27 cellular contexts compared by ENCODE assay signal in the genomic region with DNA sequence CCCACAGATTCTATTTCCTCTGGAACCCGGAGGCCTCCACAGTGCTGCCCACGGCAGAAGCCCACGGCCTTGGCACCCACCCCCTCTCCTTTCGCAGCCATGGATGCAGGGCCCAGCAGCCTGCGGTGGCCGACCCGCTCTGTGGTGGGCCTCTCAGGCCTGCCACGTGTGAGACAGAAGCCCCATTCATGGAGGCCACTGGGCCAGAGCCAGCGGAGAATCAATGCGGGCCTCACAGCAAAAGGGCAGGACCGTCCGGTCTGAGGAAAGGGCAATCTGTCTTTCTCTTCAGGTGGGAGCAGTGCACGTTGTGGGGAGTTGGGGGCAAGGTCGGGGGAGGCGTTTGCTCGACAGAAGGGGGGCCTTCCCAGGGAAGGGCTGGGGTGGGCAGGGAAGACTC. TPM values are rescaled to one million over a fixed set of nuclear protein-coding genes. Genes with fewer than 3 reads are reported as not detected.
DNase-seq lines count a peak whose midpoint lies in the region; ATAC-seq, FAIRE-seq and TF ChIP-seq lines count a peak whose summit lies in the region.
"Had no signal": no experiment of that assay in that cellular context is flagged by ENCODE, and none has a peak within 500 bp of the region (broad histone marks: within the 10 kb centered on the region; RNA-seq: fewer than 3 reads in every experiment).

No MANE protein-coding gene starts in this region.

- intact Hi-C loops in IMR-90 (cut with micrococcal nuclease) (no loop called here), tibial artery (cut with DNase I; ENCODE audit: low total_unique reads) (no loop called here)

- H2BK20ac ChIP-seq in IMR-90 (ENCODE audit: low read depth, low read length) (no peak overlapping the region), H1 (ENCODE audit: low read length) (no peak overlapping the region)

- H3K27me3 Mint-ChIP-seq in stimulated activated memory B cell treated with anti-CD40 and anti-IgM and Interleukin-4, amounts not matched to agents 10 μg/mL and 1 μg/mL and 100 μg/mL, for 72 hours: peaks cover 31% of the 10 kb centered on the region
- H3K27me3 Mint-ChIP-seq: CD4-positive, alpha-beta memory T cell had no signal

- no peak overlapping the region for H3K4me3 Mint-ChIP-seq in stimulated activated memory B cell treated with anti-CD40 and anti-IgM and Interleukin-4, amounts not matched to agents 10 μg/mL and 1 μg/mL and 100 μg/mL, for 72 hours
- H3K4me3 Mint-ChIP-seq: HFFc6 had no signal

- no peaks in the 10 kb centered on the region for H3K4me1 Mint-ChIP-seq in stimulated activated memory B cell treated with anti-CD40 and anti-IgM and Interleukin-4, amounts not matched to agents 10 μg/mL and 1 μg/mL and 100 μg/mL, for 72 hours

- 84% methylated on average over 9 of the region's 16 CpGs; no CpG with 5 or more reads in 1 of the 2 experiments for WGBS in IMR-90 (ENCODE audit: extremely low coverage in 2 of 2, insufficient read length in 1 of 2), 2 experiments
- WGBS in H1 (ENCODE audit: extremely low coverage in 1 of 2, insufficient coverage in 1 of 2, insufficient read length in 1 of 2, insufficient replicate concordance in 2 of 2, low coverage in 1 of 2, low lambda C conversion rate in 2 of 2, missing lambda C conversion rate in 1 of 2), 2 experiments: 90% methylated on average over 4 of the region's 16 CpGs; no CpG with 5 or more reads in 1 of the 2 experiments

- H2BK120ac ChIP-seq in IMR-90 (ENCODE audit: low read depth, low read length) (no peak overlapping the region), H1 (replicated peaks; ENCODE audit: low read depth, low read length) (no peak overlapping the region)

- H2BK15ac ChIP-seq in IMR-90 (ENCODE audit: low read depth, low read length) (no peak overlapping the region), H1 (ENCODE audit: low read length) (no peak overlapping the region)

- H4K5ac ChIP-seq in IMR-90 (ENCODE audit: low read depth, low read length) (no peak overlapping the region), H1 (ENCODE audit: insufficient read length, low read depth, low read length) (no peak overlapping the region)

- H2AK5ac ChIP-seq in IMR-90 (ENCODE audit: low read depth, low read length) (peak overlapping the region; percentile 28; the same call in 1 of the 2 replicates), H1 (ENCODE audit: low read depth, low read length) (no peak overlapping the region)

- H3K4me1 ChIP-seq in IMR-90 (ENCODE audit: control insufficient read depth, insufficient read depth, low read length): peaks cover 23% of the 10 kb centered on the region
- H3K4me1 ChIP-seq in H1 (replicated peaks in 1 of 4; ENCODE audit: control insufficient read depth in 3 of 4, insufficient read depth in 4 of 4, low read length in 3 of 4): peaks cover 0 to 17% (median 5%) of the 10 kb centered on the region in 4 experiments; a peak in 3 of 7 replicates
- peaks cover 0 to 49% (median 38%) of the 10 kb centered on the region in 4 donors for H3K4me1 ChIP-seq in tibial artery

- H4K20me1 ChIP-seq in IMR-90 (ENCODE audit: insufficient read depth, low read length): no peaks in the 10 kb centered on the region
- H4K20me1 ChIP-seq in H1 (replicated peaks in 1 of 2; ENCODE audit: control insufficient read depth in 1 of 2, insufficient read depth in 2 of 2, low read length in 2 of 2): no peaks in the 10 kb centered on the region

- H3K23ac ChIP-seq in IMR-90 (ENCODE audit: low read depth, low read length) (no peak overlapping the region), H1 (ENCODE audit: insufficient read length) (no peak overlapping the region)

- no peaks in the 10 kb centered on the region for H3K79me2 ChIP-seq in H1 (ENCODE audit: control insufficient read depth in 1 of 2, insufficient read depth in 2 of 2, low read length in 2 of 2)

- H3K9ac ChIP-seq in IMR-90 (ENCODE audit: low read depth, low read length): no peak overlapping the region
- H3K9ac ChIP-seq in H1 (replicated peaks in 1 of 4; ENCODE audit: extremely low read depth in 1 of 4, low read depth in 3 of 4, low read length in 3 of 4): no peak overlapping the region
- H3K9ac ChIP-seq: BLaER1 treated with 17β-estradiol and CSF1 and Interleukin-3, amounts not matched to agents 10 nM and 100 nM had no signal

- H3K9me3 Mint-ChIP-seq in stimulated activated memory B cell treated with anti-CD40 and anti-IgM and Interleukin-4, amounts not matched to agents 10 μg/mL and 1 μg/mL and 100 μg/mL, for 72 hours: no peaks in the 10 kb centered on the region
- H3K9me3 Mint-ChIP-seq: CD4-positive, alpha-beta memory T cell; HFFc6 had no signal

- H3K27me3 ChIP-seq in IMR-90 (ENCODE audit: control insufficient read depth, insufficient read depth, low read length) (no peaks in the 10 kb centered on the region), H1 (replicated peaks in 1 of 4; ENCODE audit: control insufficient read depth in 3 of 4, extremely low read depth in 1 of 4, insufficient read depth in 3 of 4, low read length in 3 of 4) (peaks cover 5 to 22% (median 17%) of the 10 kb centered on the region in 4 experiments; a peak in 6 of 7 replicates), tibial artery (no peaks in the 10 kb centered on the region)
- H3K27me3 ChIP-seq: SJSA1 had no signal

- H3K4me2 ChIP-seq in IMR-90 (ENCODE audit: low read depth, low read length) (no peak overlapping the region), H1 (ENCODE audit: insufficient read depth in 1 of 2, low read depth in 2 of 2, low read length in 2 of 2) (no peak overlapping the region)

- H3K56ac ChIP-seq in IMR-90 (ENCODE audit: extremely low read depth, insufficient read depth, low read length): no peak overlapping the region
- H3K56ac ChIP-seq in H1 (replicated peaks; ENCODE audit: insufficient read length, low read depth, low read length): no peak overlapping the region

- H4K91ac ChIP-seq in IMR-90 (ENCODE audit: insufficient read depth, low read depth, low read length) (no peak overlapping the region), H1 (replicated peaks; ENCODE audit: insufficient read length, low read length) (no peak overlapping the region)

- CTCF ChIA-PET in IMR-90 (lab: Yijun Ruan, JAX): no interaction called here
- CTCF ChIA-PET in H1 (lab: Charles Lee; ENCODE audit: partially characterized antibody): interaction anchor here (1.9 to 2.3 kb wide), 2 partner anchors 8 to 28 kb away, joined by 7 to 13 read pairs; a partner anchor contains a TSS

- H3K4ac ChIP-seq in IMR-90 (ENCODE audit: low read depth, low read length): no peak overlapping the region
- no peak overlapping the region for H3K4ac ChIP-seq in H1 (replicated peaks; ENCODE audit: insufficient read length, low read depth, low read length)

- H3K4me3 ChIP-seq in IMR-90 (ENCODE audit: insufficient read depth, low read depth, low read length) (no peak overlapping the region), H1 (ENCODE audit: extremely low read depth in 1 of 4, insufficient read depth in 2 of 4, low read depth in 3 of 4, low read length in 4 of 4) (no peak overlapping the region), tibial artery (no peak overlapping the region)
- H3K4me3 ChIP-seq: BLaER1 treated with 17β-estradiol and CSF1 and Interleukin-3, amounts not matched to agents 10 nM and 100 nM; SJSA1 had no signal

- H3K27ac ChIP-seq in IMR-90 (ENCODE audit: insufficient read depth, low read length): no peak overlapping the region
- H3K27ac ChIP-seq in H1 (ENCODE audit: low read depth, low read length): no peak overlapping the region
- peak overlapping the region; percentile 82 to 86 for H3K27ac ChIP-seq in tibial artery
- H3K27ac ChIP-seq: BLaER1 treated with 17β-estradiol and CSF1 and Interleukin-3, amounts not matched to agents 10 nM and 100 nM; HL-60; SJSA1 had no signal

- 0 out of 2 replicates have a peak overlapping the region, but pooled peaks have one; percentile 27 for H2BK12ac ChIP-seq in H1 (ENCODE audit: low read depth, low read length)

- H3K36me3 Mint-ChIP-seq in stimulated activated memory B cell treated with anti-CD40 and anti-IgM and Interleukin-4, amounts not matched to agents 10 μg/mL and 1 μg/mL and 100 μg/mL, for 72 hours: no peaks in the 10 kb centered on the region
- H3K36me3 Mint-ChIP-seq: CD4-positive, alpha-beta memory T cell had no signal

- H3K79me1 ChIP-seq in IMR-90 (ENCODE audit: low read depth in 1 of 2, low read length in 2 of 2) (peaks cover 0 to 5% of the 10 kb centered on the region in 2 experiments; a peak in 1 of 4 replicates), H1 (ENCODE audit: low read depth, low read length) (no peaks in the 10 kb centered on the region)

- in situ Hi-C loops in IMR-90 (cut with MboI; ENCODE audit: low sequenced_read_pairs): no loop called here

- no peak overlapping the region for H3K27ac Mint-ChIP-seq in stimulated activated memory B cell treated with anti-CD40 and anti-IgM and Interleukin-4, amounts not matched to agents 10 μg/mL and 1 μg/mL and 100 μg/mL, for 72 hours
- H3K27ac Mint-ChIP-seq: CD4-positive, alpha-beta memory T cell had no signal

- no peak overlapping the region for H2AK9ac ChIP-seq in IMR-90 (replicated peaks; ENCODE audit: low read depth, low read length, poor library complexity)

- TF ChIP-seq CTCF in IMR-90 (conservative IDR thresholded peaks at IDR 0.05; ENCODE audit: low read depth, low read length) (no peak), H1 (IDR thresholded peaks at IDR 0.05; ENCODE audit: control extremely low read depth in 1 of 3, insufficient read depth in 1 of 3, low read depth in 1 of 3, low read length in 3 of 3) (no peak), tibial artery (IDR thresholded peaks at IDR 0.05) (no peak)

- no peak for ATAC-seq in IMR-90 (ENCODE audit: low read depth)
- no peak for ATAC-seq in stimulated activated memory B cell treated with anti-CD40 and anti-IgM and Interleukin-4, amounts not matched to agents 10 μg/mL and 1 μg/mL and 100 μg/mL, for 72 hours
- ATAC-seq in GM21576 (IDR thresholded peaks at IDR 0.05; ENCODE audit: unreplicated experiment): no peak
- ATAC-seq: Panc1, Right ventricle myocardium inferior had no signal

- TF ChIP-seq EP300 in H1 (IDR thresholded peaks at IDR 0.05; ENCODE audit: borderline replicate concordance in 1 of 2, low read depth in 2 of 2, low read length in 2 of 2): no peak

- POLR2A ChIA-PET in IMR-90 (lab: Charles Lee; ENCODE audit: unreplicated experiment): no interaction called here
- POLR2A ChIA-PET in H1 (lab: Charles Lee; ENCODE audit: partially characterized antibody): no interaction called here

- H3K9me1 ChIP-seq in IMR-90 (ENCODE audit: insufficient read depth, low read length): peaks cover 23% of the 10 kb centered on the region

- no peak overlapping the region for H3K18ac ChIP-seq in IMR-90 (ENCODE audit: low read depth, low read length)
- H3K18ac ChIP-seq in H1 (ENCODE audit: extremely low read depth, low read length): no peak overlapping the region

- TF ChIP-seq RAD21 in IMR-90 (IDR thresholded peaks at IDR 0.05; ENCODE audit: low read length) (no peak), H1 (IDR thresholded peaks at IDR 0.05 in 1 of 2, conservative IDR thresholded peaks at IDR 0.05 in 1 of 2; ENCODE audit: low read depth in 2 of 2, low read length in 2 of 2) (no peak)

- dilution Hi-C loops in IMR-90 (cut with HindIII; ENCODE audit: low sequenced_read_pairs, unreplicated experiment): no loop called here

- H2AFZ ChIP-seq in IMR-90 (replicated peaks; ENCODE audit: low read length, poor library complexity) (peak overlapping the region; percentile 5), H1 (ENCODE audit: low read length) (no peak overlapping the region)

- H2BK5ac ChIP-seq in IMR-90 (ENCODE audit: low read depth, low read length, poor library complexity, severe bottlenecking): no peak overlapping the region
- no peak overlapping the region for H2BK5ac ChIP-seq in H1 (ENCODE audit: low read depth, low read length)

- DNase-seq in IMR-90: no peak
- DNase-seq in H1 (ENCODE audit: low read depth in 1 of 2, low spot score in 2 of 2): no peak
- DNase-seq in midbrain (lab: John Stamatoyannopoulos, UW): peak; percentile 20
- DNase-seq in tibial artery: no peak
- DNase-seq in NCI-H526 (lab: John Stamatoyannopoulos, UW): no peak
- DNase-seq: ACHN; CD4-positive, alpha-beta memory T cell; HFFc6; KG1; NCI-H1105; NCI-H146; NCI-H2029; NCI-H2227 treated with DMSO at 0.1 percent for 48 hours; NCI-H510A treated with DMSO at 0.1 percent for 48 hours; NCI-H774; NK-92 treated with Interleukin-12 subunit alpha and Interleukin-12 subunit beta, amount 100 ng/mL, for 24 hours had no signal

- FAIRE-seq in H1 (lab: Jason Lieb, UNC): no peak
- FAIRE-seq: GM12891, H54 had no signal

- no peaks in the 10 kb centered on the region for H3K23me2 ChIP-seq in H1 (ENCODE audit: low read depth, low read length)

- H4K8ac ChIP-seq in IMR-90 (ENCODE audit: low read depth in 2 of 2, low read length in 2 of 2) (no peak overlapping the region), H1 (ENCODE audit: extremely low read depth, insufficient read depth, low read length) (no peak overlapping the region)

- H3K14ac ChIP-seq in IMR-90 (replicated peaks; ENCODE audit: low read depth, low read length) (no peak overlapping the region), H1 (ENCODE audit: insufficient read length) (no peak overlapping the region)

- H3K36me3 ChIP-seq in IMR-90 (ENCODE audit: control insufficient read depth, insufficient read depth, low read length): no peaks in the 10 kb centered on the region
- H3K36me3 ChIP-seq in H1 (ENCODE audit: control insufficient read depth in 2 of 4, insufficient read depth in 4 of 4, low read length in 3 of 4): no peaks in the 10 kb centered on the region
- no peaks in the 10 kb centered on the region for H3K36me3 ChIP-seq in tibial artery
- H3K36me3 ChIP-seq: BLaER1 treated with 17β-estradiol and CSF1 and Interleukin-3, amounts not matched to agents 10 nM and 100 nM; SJSA1 had no signal

- TF ChIP-seq POLR2A in IMR-90 (IDR thresholded peaks at IDR 0.05; ENCODE audit: low read depth, low read length): no peak
- TF ChIP-seq POLR2A in H1 (IDR thresholded peaks at IDR 0.05; ENCODE audit: control extremely low read depth in 1 of 2, low read depth in 2 of 2, low read length in 2 of 2): no peak

- BruUV-seq in IMR-90 (replicated peaks; lab: Mats Ljungman, UMichigan): no TSS peak

- H3K9me3 ChIP-seq in IMR-90 (ENCODE audit: control insufficient read depth, insufficient read depth, low read length) (no peaks in the 10 kb centered on the region), H1 (ENCODE audit: insufficient read depth in 2 of 2, low read depth in 1 of 2, low read length in 1 of 2) (no peaks in the 10 kb centered on the region), tibial artery (no peaks in the 10 kb centered on the region)
- H3K9me3 ChIP-seq: SJSA1 had no signal

RNA-seq across cellular contexts. Expression of a gene that starts 8.4 kb away (rescaled TPM):
- 10.8 TPM in 2 replicates for total RNA-seq in IMR-90 (2012; rRNA removed)
- polyA plus RNA-seq in IMR-90 (2012; rRNA removed) (25.9 and 27.7 TPM in 2 replicates), H1 (2011; rRNA removed) (45.4 and 56.9 TPM in 2 replicates)
- 22.1 and 24.3 TPM in 2 replicates for polyA plus RNA-seq in IMR-90 (2012; cell fraction: cytosol; rRNA removed)
- 188 and 200 TPM in 2 replicates for polyA plus RNA-seq in IMR-90 (2012; cell fraction: nucleus; rRNA removed; ENCODE audit: low replicate concordance)
- total RNA-seq in H1 (2021; fragmentation: NEBNext Ultra II Directional; extraction: Animal tissue kit (Norgen Biotek cat#: 25700)): 53.4 and 54.0 TPM in 2 replicates
- 55.1 TPM for polyA plus RNA-seq in H1 (2011; cell fraction: cytosol; rRNA removed)
- polyA plus RNA-seq in H1 (2011; cell fraction: nucleus; rRNA removed): 89.9 TPM
- polyA plus RNA-seq in H1 (2012, experiment 1 of 2): 22.9 to 64.8 TPM (median 56.1 TPM) in 4 replicates
- 50.9 TPM for polyA plus RNA-seq in H1 (2012, experiment 2 of 2)
- 30.3 TPM for polyA plus RNA-seq in H1 (2013, experiment 1 of 2)
- polyA plus RNA-seq in H1 (2013, experiment 2 of 2): 32.6 TPM
- 30.5 and 30.6 TPM in 2 replicates for polyA minus RNA-seq in H1 (2011; rRNA and poly(A)+ RNA removed)
- polyA minus RNA-seq in H1 (2011; cell fraction: cytosol; rRNA and poly(A)+ RNA removed): 20.8 TPM
- 17.5 TPM for polyA minus RNA-seq in H1 (2011; cell fraction: nucleus; rRNA and poly(A)+ RNA removed)

RNA-seq across cellular contexts. Expression of a gene that starts 16.0 kb away (rescaled TPM):
- total RNA-seq in IMR-90 (2012; rRNA removed): 10.0 and 11.3 TPM in 2 replicates
- polyA plus RNA-seq in IMR-90 (2012; rRNA removed) (269 and 298 TPM in 2 replicates), H1 (2011; rRNA removed) (1.8 and 2.7 TPM in 2 replicates)
- polyA plus RNA-seq in IMR-90 (2012; cell fraction: cytosol; rRNA removed): 360 and 422 TPM in 2 replicates
- polyA plus RNA-seq in IMR-90 (2012; cell fraction: nucleus; rRNA removed; ENCODE audit: low replicate concordance): 90.5 and 138 TPM in 2 replicates
- 2.1 and 2.4 TPM in 2 replicates for total RNA-seq in H1 (2021; fragmentation: NEBNext Ultra II Directional; extraction: Animal tissue kit (Norgen Biotek cat#: 25700))
- 0.84 TPM for polyA plus RNA-seq in H1 (2011; cell fraction: cytosol; rRNA removed)
- 1.7 TPM for polyA plus RNA-seq in H1 (2011; cell fraction: nucleus; rRNA removed)
- 2.0 to 4.0 TPM (median 2.9 TPM) in 4 replicates for polyA plus RNA-seq in H1 (2012, experiment 1 of 2)
- polyA plus RNA-seq in H1 (2012, experiment 2 of 2): 3.3 TPM
- 9.6 TPM for polyA plus RNA-seq in H1 (2013, experiment 1 of 2)
- 9.3 TPM for polyA plus RNA-seq in H1 (2013, experiment 2 of 2)
- 0.95 and 1.4 TPM in 2 replicates for polyA minus RNA-seq in H1 (2011; rRNA and poly(A)+ RNA removed)
- polyA minus RNA-seq in H1 (2011; cell fraction: cytosol; rRNA and poly(A)+ RNA removed): 2.4 TPM
- polyA minus RNA-seq in H1 (2011; cell fraction: nucleus; rRNA and poly(A)+ RNA removed): 1.6 TPM
- total RNA-seq: CD4-positive, alpha-beta memory T cell; G401 had no signal
- polyA plus RNA-seq: CD4-positive, alpha-beta memory T cell had no signal

RNA-seq across cellular contexts. Expression of a gene that starts 32.9 kb away (rescaled TPM):
- total RNA-seq in IMR-90 (2012; rRNA removed): 0.36 and 0.56 TPM in 2 replicates
- polyA plus RNA-seq in IMR-90 (2012; rRNA removed): 0.84 and 1.1 TPM in 2 replicates
- polyA plus RNA-seq in IMR-90 (2012; cell fraction: cytosol; rRNA removed): 0.30 and 0.63 TPM in 2 replicates
- 8.3 and 18.4 TPM in 2 replicates for polyA plus RNA-seq in IMR-90 (2012; cell fraction: nucleus; rRNA removed; ENCODE audit: low replicate concordance)
- total RNA-seq in H1 (2021; fragmentation: NEBNext Ultra II Directional; extraction: Animal tissue kit (Norgen Biotek cat#: 25700)): 0.69 and 0.71 TPM in 2 replicates
- polyA plus RNA-seq in H1 (2011; rRNA removed): 0.80 and 1.5 TPM in 2 replicates
- polyA plus RNA-seq in H1 (2011; cell fraction: cytosol; rRNA removed): 0.79 TPM
- 4.4 TPM for polyA plus RNA-seq in H1 (2011; cell fraction: nucleus; rRNA removed)
- 0.30 to 0.61 TPM (median 0.49 TPM) in 4 replicates for polyA plus RNA-seq in H1 (2012, experiment 1 of 2)
- polyA plus RNA-seq in H1 (2012, experiment 2 of 2): 0.68 TPM
- 0.39 TPM for polyA plus RNA-seq in H1 (2013, experiment 1 of 2)
- 0.31 TPM for polyA plus RNA-seq in H1 (2013, experiment 2 of 2)
- polyA minus RNA-seq in H1 (2011; rRNA and poly(A)+ RNA removed): 0.22 and 0.38 TPM in 2 replicates
- 2.0 TPM for polyA minus RNA-seq in H1 (2011; cell fraction: cytosol; rRNA and poly(A)+ RNA removed)
- polyA minus RNA-seq in H1 (2011; cell fraction: nucleus; rRNA and poly(A)+ RNA removed): 5.1 TPM
- total RNA-seq: G401, Right ventricle myocardium inferior had no signal

RNA-seq across cellular contexts. Expression of a gene that starts 38.7 kb away (rescaled TPM):
- under 0.01 TPM in 1 of 2 replicates, not detected in the other for total RNA-seq in IMR-90 (2012; rRNA removed)
- polyA plus RNA-seq in IMR-90 (2012; rRNA removed) (0.03 and 0.06 TPM in 2 replicates), H1 (2011; rRNA removed) (0.14 and 0.24 TPM in 2 replicates)
- 0.03 TPM in 1 of 2 replicates, not detected in the other for polyA plus RNA-seq in IMR-90 (2012; cell fraction: cytosol; rRNA removed)
- polyA plus RNA-seq in IMR-90 (2012; cell fraction: nucleus; rRNA removed; ENCODE audit: low replicate concordance): 0.26 and 0.38 TPM in 2 replicates
- total RNA-seq in H1 (2021; fragmentation: NEBNext Ultra II Directional; extraction: Animal tissue kit (Norgen Biotek cat#: 25700)): 0.15 and 0.19 TPM in 2 replicates
- 0.12 TPM for polyA plus RNA-seq in H1 (2011; cell fraction: cytosol; rRNA removed)
- polyA plus RNA-seq in H1 (2011; cell fraction: nucleus; rRNA removed): 0.83 TPM
- polyA plus RNA-seq in H1 (2012, experiment 1 of 2): 0.28 to 0.56 TPM (median 0.32 TPM) in 4 replicates
- 0.14 TPM for polyA plus RNA-seq in H1 (2012, experiment 2 of 2)
- 0.26 TPM for polyA plus RNA-seq in H1 (2013, experiment 1 of 2)
- 0.26 TPM for polyA plus RNA-seq in H1 (2013, experiment 2 of 2)
- polyA minus RNA-seq in H1 (2011; rRNA and poly(A)+ RNA removed): 0.24 and 0.25 TPM in 2 replicates
- not detected for polyA minus RNA-seq in H1 (2011; cell fraction: cytosol; rRNA and poly(A)+ RNA removed)
- 0.10 TPM for polyA minus RNA-seq in H1 (2011; cell fraction: nucleus; rRNA and poly(A)+ RNA removed)
- total RNA-seq: CD4-positive, alpha-beta memory T cell; G401; HFFc6; HT-29; Right ventricle myocardium inferior; SJSA1 had no signal

Comparison
In these comparisons a context has a peak if more than half of its experiments do, and no peak if none do; other contexts are left out.
1. H3K27ac ChIP-seq: peak in tibial artery (2 of 2); none in IMR-90 (single experiment) and H1 (single experiment).